ENCODE assay signal across 1 cellular context in the genomic region with DNA sequence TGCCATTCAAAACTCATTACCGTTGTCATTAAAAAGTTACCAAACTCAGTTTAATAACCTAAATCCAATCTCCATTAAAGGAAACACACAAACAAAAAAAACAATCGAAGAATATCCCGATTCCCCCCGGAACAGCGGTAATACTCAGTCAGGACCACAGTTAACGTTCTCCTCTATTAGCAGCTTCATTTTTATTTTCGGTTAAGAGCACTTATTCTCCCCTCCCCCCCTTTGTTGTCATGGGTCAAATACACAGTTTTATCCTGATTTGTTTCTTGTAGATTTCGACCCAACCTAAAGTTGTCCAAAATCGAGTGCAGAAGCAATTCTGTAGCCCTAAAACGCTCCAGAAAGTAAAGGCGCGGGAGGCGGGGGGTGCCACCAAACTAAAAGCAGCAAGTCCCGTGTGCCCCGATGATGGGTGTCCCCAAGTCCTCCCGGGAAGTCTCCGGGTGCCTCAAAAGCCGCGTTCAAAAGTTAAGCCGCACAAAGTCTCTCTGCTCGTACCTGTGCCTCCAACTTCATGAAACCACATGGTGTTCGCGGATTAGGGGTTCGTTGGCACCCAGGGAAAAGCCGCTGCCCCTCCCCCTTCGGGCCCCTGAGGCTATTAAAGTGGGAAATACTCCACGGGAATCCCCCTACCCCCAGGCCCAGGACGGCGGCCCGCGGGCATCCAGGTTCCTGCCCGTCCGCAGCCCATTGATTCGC.
TF ChIP-seq lines count a peak whose summit lies in the region.

No MANE protein-coding gene starts in this region.

TF ChIP-seq in SK-N-SH, 30 proteins besides CTCF, POLR2A, EP300 and RAD21:
- TF ChIP-seq ELF1 (IDR thresholded peaks at IDR 0.05), result no peak
- TF ChIP-seq, protein P1, sequence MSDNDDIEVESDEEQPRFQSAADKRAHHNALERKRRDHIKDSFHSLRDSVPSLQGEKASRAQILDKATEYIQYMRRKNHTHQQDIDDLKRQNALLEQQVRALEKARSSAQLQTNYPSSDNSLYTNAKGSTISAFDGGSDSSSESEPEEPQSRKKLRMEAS (IDR thresholded peaks at IDR 0.05; ENCODE audit: low read depth), result peak; percentile 8; the same call in 1 of the 2 replicates
- TF ChIP-seq MXI1 (IDR thresholded peaks at IDR 0.05; ENCODE audit: low read depth, low read length), result peak; percentile 10; the same call in 1 of the 2 replicates
- no peak for TF ChIP-seq FOSL2 (IDR thresholded peaks at IDR 0.05; ENCODE audit: borderline replicate concordance, low read depth)
- no peak for TF ChIP-seq RXRA (IDR thresholded peaks at IDR 0.05; ENCODE audit: borderline replicate concordance, low read depth)
- no peak for TF ChIP-seq TCF12 (IDR thresholded peaks at IDR 0.05)
